12 cellular contexts compared by ENCODE assay signal in the genomic region with DNA sequence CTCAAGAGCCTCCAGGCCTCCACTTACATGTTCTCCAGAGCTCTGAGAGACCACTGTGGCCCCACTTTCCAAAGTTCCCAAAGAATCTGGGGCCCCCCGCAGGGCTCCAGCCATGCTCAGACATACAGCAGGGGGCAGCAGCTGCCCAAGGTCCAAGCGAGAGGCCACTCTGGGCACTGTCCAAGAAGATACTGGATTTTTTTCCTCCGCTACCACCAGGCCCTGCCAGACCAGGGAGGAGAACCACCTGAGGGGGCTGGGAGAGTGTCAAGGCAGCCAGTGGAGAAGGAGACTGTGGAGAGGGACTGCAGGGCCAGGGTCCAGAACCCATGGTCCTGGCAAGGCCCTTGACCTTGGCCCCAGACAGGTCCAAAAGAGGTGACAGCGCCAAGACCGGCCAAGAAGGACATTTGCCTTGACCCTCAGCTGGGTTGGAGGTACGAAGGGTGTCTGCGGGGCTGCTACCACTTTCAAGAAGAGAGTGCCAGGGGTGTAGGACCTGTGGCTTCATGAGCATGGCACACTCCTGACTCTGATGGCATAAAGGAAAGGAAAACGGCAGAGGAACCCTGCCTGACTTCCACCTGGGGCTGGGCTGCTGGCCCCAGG. TPM values are rescaled to one million over a fixed set of nuclear protein-coding genes. Genes with fewer than 3 reads are reported as not detected.
DNase-seq lines count a peak whose midpoint lies in the region; ATAC-seq, FAIRE-seq and TF ChIP-seq lines count a peak whose summit lies in the region.
"Had no signal": no experiment of that assay in that cellular context is flagged by ENCODE, and none has a peak within 500 bp of the region (broad histone marks: within the 10 kb centered on the region; RNA-seq: fewer than 3 reads in every experiment).

No MANE protein-coding gene starts in this region.

- no peaks in the 10 kb centered on the region for H3K36me3 ChIP-seq in GM23248 (ENCODE audit: low read depth)
- no peaks in the 10 kb centered on the region for H3K36me3 ChIP-seq in brain microvascular endothelial cell (replicated peaks)

- H3K27me3 Mint-ChIP-seq in memory B cell: no peaks in the 10 kb centered on the region

- FAIRE-seq in RCC 7860 (lab: Jason Lieb, UNC): no peak

- H3K9me2 ChIP-seq in GM23248 (ENCODE audit: insufficient read depth): no peaks in the 10 kb centered on the region

- no peak overlapping the region for H2AFZ ChIP-seq in GM23248

- H3K9me3 ChIP-seq in AG04450 (ENCODE audit: control insufficient read depth, insufficient read depth, low read length) (no peaks in the 10 kb centered on the region), GM23248 (ENCODE audit: low read depth) (no peaks in the 10 kb centered on the region)
- H3K9me3 ChIP-seq: stomach had no signal

- 79 to 81% methylated on average over 6 to 8 of the region's 8 CpGs for WGBS in GM23248 (ENCODE audit: low coverage in 1 of 2, low lambda C conversion rate in 2 of 2, missing lambda C conversion rate in 2 of 2), 2 experiments

- no peak overlapping the region for H3K9ac ChIP-seq in GM23248

- H3K36me3 Mint-ChIP-seq in memory B cell: peaks cover 2% of the 10 kb centered on the region

- peaks cover 22% of the 10 kb centered on the region for H3K79me2 ChIP-seq in GM23248 (ENCODE audit: insufficient read depth)

- H3K4me1 ChIP-seq in GM23248 (ENCODE audit: insufficient read depth): no peaks in the 10 kb centered on the region
- H3K4me1 ChIP-seq: foreskin keratinocyte had no signal

- in situ Hi-C loops in GM23248 (cut with MboI): no loop called here
- in situ Hi-C loops in brain microvascular endothelial cell (cut with HindIII; ENCODE audit: low pct_ligation_motif_present, low sequenced_read_pairs): no loop called here

- no peak overlapping the region for H3K4me3 Mint-ChIP-seq in memory B cell

- DNase-seq in AG04450 (ENCODE audit: low read depth, low spot score) (no peak), GM23248 (peak; percentile 45), brain microvascular endothelial cell (no peak), memory B cell (ENCODE audit: low spot score in 2 of 2) (no peak), RCC 7860 (ENCODE audit: low spot score) (no peak), NCI-H82 treated with DMSO at 0.1 percent for 48 hours (lab: John Stamatoyannopoulos, UW; ENCODE audit: unreplicated experiment) (no peak)
- DNase-seq in activated CD8-positive, alpha-beta memory T cell treated with anti-CD3 and anti-CD28 coated beads for 24 hours: no peak
- DNase-seq: amniotic stem cell, foreskin keratinocyte, NCI-H2081 treated with DMSO at 0.1 percent for 48 hours, stomach had no signal

- H3F3A ChIP-seq in GM23248 (ENCODE audit: insufficient read depth): no peaks in the 10 kb centered on the region

- CTCF ChIA-PET in AG04450 (lab: Charles Lee): interaction anchor here (1.3 to 3.0 kb wide), 2 partner anchors 11 to 247 kb away, joined by 3 to 17 read pairs; no protein-coding TSS in a partner anchor

- peak overlapping the region; percentile 50 for H3K27ac Mint-ChIP-seq in memory B cell

- H3K9me3 Mint-ChIP-seq in memory B cell: no peaks in the 10 kb centered on the region

- POLR2A ChIA-PET in AG04450 (lab: Yijun Ruan, JAX): no interaction called here

- peaks cover 2% of the 10 kb centered on the region for H3K4me1 Mint-ChIP-seq in memory B cell

- no peak overlapping the region for H3K4me2 ChIP-seq in GM23248 (ENCODE audit: unreplicated experiment)

- TF ChIP-seq CTCF in AG04450 (IDR thresholded peaks at IDR 0.05; ENCODE audit: low read depth, low read length): peak; percentile 53
- TF ChIP-seq CTCF in brain microvascular endothelial cell (IDR thresholded peaks at IDR 0.05; ENCODE audit: low read depth, low read length, missing control alignments): peak; percentile 61

- H3K27ac ChIP-seq in AG04450 (ENCODE audit: low read depth, low read length) (no peak overlapping the region), GM23248 (no peak overlapping the region), brain microvascular endothelial cell (no peak overlapping the region)
- H3K27ac ChIP-seq: foreskin keratinocyte had no signal

- no peaks in the 10 kb centered on the region for H3K27me3 ChIP-seq in AG04450 (ENCODE audit: control insufficient read depth, insufficient read depth, low read length)
- H3K27me3 ChIP-seq in GM23248 (replicated peaks; ENCODE audit: insufficient read depth): no peaks in the 10 kb centered on the region
- H3K27me3 ChIP-seq in brain microvascular endothelial cell (replicated peaks): no peaks in the 10 kb centered on the region
- H3K27me3 ChIP-seq: foreskin keratinocyte, stomach had no signal

- no peak for ATAC-seq in memory B cell (ENCODE audit: low read depth)
- ATAC-seq in HG03175 (IDR thresholded peaks at IDR 0.05; ENCODE audit: unreplicated experiment): no peak
- ATAC-seq: foreskin keratinocyte had no signal

- H3K4me3 ChIP-seq in AG04450 (ENCODE audit: low read depth, low read length) (no peak overlapping the region), GM23248 (no peak overlapping the region), brain microvascular endothelial cell (ENCODE audit: low read depth, low read length) (no peak overlapping the region)
- H3K4me3 ChIP-seq: stomach had no signal

- no peaks in the 10 kb centered on the region for H4K20me1 ChIP-seq in GM23248 (ENCODE audit: insufficient read depth)

RNA-seq across cellular contexts. Expression of a gene that starts 5.3 kb away (rescaled TPM):
- polyA plus RNA-seq in AG04450 (2011; rRNA removed) (30.2 and 30.8 TPM in 2 replicates), GM23248 (2016; fragmentation: Nextera tagmentation; extraction: Ambion mirVana) (86.6 and 96.0 TPM in 2 replicates)
- 32.1 and 34.1 TPM in 2 replicates for polyA minus RNA-seq in AG04450 (2011; rRNA and poly(A)+ RNA removed)
- 39.7 TPM in 2 replicates for total RNA-seq in GM23248 (2014; rRNA removed; shearing (Covaris generic))

RNA-seq across cellular contexts. Expression of a gene that starts 10.0 kb away (rescaled TPM):
- polyA plus RNA-seq in AG04450 (2011; rRNA removed) (605 and 863 TPM in 2 replicates), GM23248 (2016; fragmentation: Nextera tagmentation; extraction: Ambion mirVana) (1,377 and 1,379 TPM in 2 replicates)
- polyA minus RNA-seq in AG04450 (2011; rRNA and poly(A)+ RNA removed): 2,648 and 3,897 TPM in 2 replicates
- total RNA-seq in GM23248 (2014; rRNA removed; shearing (Covaris generic)): 2,857 and 2,903 TPM in 2 replicates

RNA-seq across cellular contexts. Expression of a gene that starts 13.8 kb away (rescaled TPM):
- polyA plus RNA-seq in AG04450 (2011; rRNA removed) (3,912 and 4,828 TPM in 2 replicates), GM23248 (2016; fragmentation: Nextera tagmentation; extraction: Ambion mirVana) (1,381 and 1,435 TPM in 2 replicates)
- 1,196 and 1,530 TPM in 2 replicates for polyA minus RNA-seq in AG04450 (2011; rRNA and poly(A)+ RNA removed)
- total RNA-seq in GM23248 (2014; rRNA removed; shearing (Covaris generic)): 3,014 and 6,561 TPM in 2 replicates

RNA-seq across cellular contexts. Expression of a gene that starts 24.7 kb away (rescaled TPM):
- polyA plus RNA-seq in AG04450 (2011; rRNA removed) (25.7 and 36.6 TPM in 2 replicates), GM23248 (2016; fragmentation: Nextera tagmentation; extraction: Ambion mirVana) (16.6 and 17.0 TPM in 2 replicates)
- 17.5 and 27.0 TPM in 2 replicates for polyA minus RNA-seq in AG04450 (2011; rRNA and poly(A)+ RNA removed)
- 60.7 TPM in 2 replicates for total RNA-seq in GM23248 (2014; rRNA removed; shearing (Covaris generic))

RNA-seq across cellular contexts. Expression of a gene that starts 27.0 kb away (rescaled TPM):
- polyA plus RNA-seq in AG04450 (2011; rRNA removed) (13.0 and 15.3 TPM in 2 replicates), GM23248 (2016; fragmentation: Nextera tagmentation; extraction: Ambion mirVana) (18.2 and 20.5 TPM in 2 replicates)
- polyA minus RNA-seq in AG04450 (2011; rRNA and poly(A)+ RNA removed): 11.5 and 14.0 TPM in 2 replicates
- total RNA-seq in GM23248 (2014; rRNA removed; shearing (Covaris generic)): 17.6 and 38.8 TPM in 2 replicates
